Comparison of ENCODE assay signal across 21 cellular contexts in the genomic region with DNA sequence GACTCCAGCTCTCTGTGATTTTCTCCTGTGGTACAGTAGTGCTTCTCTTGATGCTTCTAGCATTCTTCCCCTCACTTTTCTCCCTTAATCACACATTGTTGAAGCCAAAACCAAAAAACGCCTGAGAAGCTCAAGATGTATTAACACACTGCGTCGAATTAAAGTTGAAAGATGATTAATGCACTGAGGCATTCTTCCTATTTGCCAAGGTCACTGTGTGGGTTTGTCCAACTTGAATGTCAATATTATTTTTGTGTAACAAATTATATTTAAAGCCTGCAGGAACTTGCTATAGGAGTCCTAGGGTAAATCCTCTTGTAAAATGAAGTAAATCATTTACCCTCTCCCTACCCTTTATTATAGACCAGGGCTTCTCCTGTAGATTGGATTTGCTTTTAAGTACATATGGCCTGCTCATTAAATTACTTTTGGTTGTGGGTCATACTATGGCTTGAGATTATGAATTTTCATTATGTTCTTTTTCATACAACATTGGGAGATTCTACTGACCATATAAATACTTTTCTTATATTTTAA.
DNase-seq lines count a peak whose midpoint lies in the region; ATAC-seq, FAIRE-seq and TF ChIP-seq lines count a peak whose summit lies in the region.
"Had no signal": no experiment of that assay in that cellular context is flagged by ENCODE, and none has a peak within 500 bp of the region (broad histone marks: within the 10 kb centered on the region; RNA-seq: fewer than 3 reads in every experiment).

No MANE protein-coding gene starts in this region.

- no peaks in the 10 kb centered on the region for H3K36me3 ChIP-seq in bronchial epithelial cell (ENCODE audit: control insufficient read depth, insufficient read depth, low read length)
- H3K36me3 ChIP-seq: MG63 had no signal

- H3K27ac Mint-ChIP-seq in Calu3 (ENCODE audit: unreplicated experiment), result peak overlapping the region; percentile 45
- H3K27ac Mint-ChIP-seq: CD4-positive, CD25-positive, alpha-beta regulatory T cell; IgD-negative memory B cell had no signal

- peaks cover 9% of the 10 kb centered on the region for H3K27me3 ChIP-seq in bronchial epithelial cell (ENCODE audit: control insufficient read depth, insufficient read depth, low read length)
- H3K27me3 ChIP-seq: MG63 had no signal

- no peaks in the 10 kb centered on the region for H3K27me3 Mint-ChIP-seq in Calu3 (ENCODE audit: unreplicated experiment)

- no TSS peak for BruUV-seq in Calu3 (replicated peaks; lab: Mats Ljungman, UMichigan)

- intact Hi-C loops in Calu3 (cut with micrococcal nuclease; ENCODE audit: unreplicated experiment), result loop anchor here (1.0 to 5.0 kb wide), 2 partner anchors 63 to 80 kb away; no protein-coding TSS in a partner anchor

- no peak overlapping the region for H3K4me3 Mint-ChIP-seq in Calu3 (ENCODE audit: low read depth, unreplicated experiment)
- H3K4me3 Mint-ChIP-seq: CD4-positive, CD25-positive, alpha-beta regulatory T cell; IgD-negative memory B cell had no signal

- TF ChIP-seq CTCF in Calu3 (IDR thresholded peaks at IDR 0.05; ENCODE audit: unreplicated experiment) (no peak), bronchial epithelial cell (IDR thresholded peaks at IDR 0.05; ENCODE audit: insufficient read depth, low read length, severe bottlenecking) (no peak)

- H3K36me3 Mint-ChIP-seq in Calu3 (ENCODE audit: insufficient read depth, unreplicated experiment), result peaks cover 15% of the 10 kb centered on the region
- H3K36me3 Mint-ChIP-seq: CD4-positive, CD25-positive, alpha-beta regulatory T cell had no signal

- CTCF ChIA-PET in Calu3 (lab: Charles Lee), result no interaction called here

- no peak for ATAC-seq in GM19328 (IDR thresholded peaks at IDR 0.05; ENCODE audit: unreplicated experiment)
- ATAC-seq: HCT116, SK-N-SH treated with all-trans-retinoic acid at 6 μM for 48 hours had no signal

- H3K9me3 Mint-ChIP-seq in Calu3 (ENCODE audit: low read depth, unreplicated experiment), result no peaks in the 10 kb centered on the region
- H3K9me3 Mint-ChIP-seq: IgD-negative memory B cell had no signal

- H3K4me3 ChIP-seq in bronchial epithelial cell (ENCODE audit: low read depth, low read length), result no peak overlapping the region
- H3K4me3 ChIP-seq: MG63 had no signal

- H3K4me1 Mint-ChIP-seq in Calu3 (ENCODE audit: low read depth, unreplicated experiment), result peaks cover 14% of the 10 kb centered on the region
- H3K4me1 Mint-ChIP-seq: CD4-positive, CD25-positive, alpha-beta regulatory T cell; IgD-negative memory B cell had no signal

- DNase-seq in Calu3 (no peak), NCI-H69 (lab: John Stamatoyannopoulos, UW) (peak; percentile 47), bronchial epithelial cell (ENCODE audit: low read depth) (peak; percentile 68), iris pigment epithelial cell (ENCODE audit: low read depth) (peak; percentile 44), NCI-H774 (lab: John Stamatoyannopoulos, UW) (no peak), D341Med (ENCODE audit: low spot score) (no peak)
- DNase-seq in stimulated activated CD4-positive, alpha-beta T cell treated with anti-CD3 and anti-CD28 coated beads, Interleukin-4, amount 100 ng/mL, for 1 hour, result no peak
- DNase-seq: CD4-positive, CD25-positive, alpha-beta regulatory T cell; DMS 273 treated with DMSO at 0.1 percent for 48 hours; Karpas-422; MG63; NCI-H1417; NCI-H187; NCI-H2107; SIG-M5 had no signal

- FAIRE-seq in bronchial epithelial cell (lab: Jason Lieb, UNC), result no peak
- FAIRE-seq: GM12891, H1 had no signal

Comparison
In these comparisons a context has a peak if more than half of its experiments do, and no peak if none do; other contexts are left out.
1. DNase-seq: peak in NCI-H69 (single experiment), bronchial epithelial cell (single experiment) and iris pigment epithelial cell (single experiment); none in Calu3 (single experiment), NCI-H774 (single experiment), stimulated activated CD4-positive, alpha-beta T cell treated with anti-CD3 and anti-CD28 coated beads, Interleukin-4, amount 100 ng/mL, for 1 hour (single experiment) and D341Med (single experiment).